Comparison of ENCODE assay signal across 8 cellular contexts in the genomic region with DNA sequence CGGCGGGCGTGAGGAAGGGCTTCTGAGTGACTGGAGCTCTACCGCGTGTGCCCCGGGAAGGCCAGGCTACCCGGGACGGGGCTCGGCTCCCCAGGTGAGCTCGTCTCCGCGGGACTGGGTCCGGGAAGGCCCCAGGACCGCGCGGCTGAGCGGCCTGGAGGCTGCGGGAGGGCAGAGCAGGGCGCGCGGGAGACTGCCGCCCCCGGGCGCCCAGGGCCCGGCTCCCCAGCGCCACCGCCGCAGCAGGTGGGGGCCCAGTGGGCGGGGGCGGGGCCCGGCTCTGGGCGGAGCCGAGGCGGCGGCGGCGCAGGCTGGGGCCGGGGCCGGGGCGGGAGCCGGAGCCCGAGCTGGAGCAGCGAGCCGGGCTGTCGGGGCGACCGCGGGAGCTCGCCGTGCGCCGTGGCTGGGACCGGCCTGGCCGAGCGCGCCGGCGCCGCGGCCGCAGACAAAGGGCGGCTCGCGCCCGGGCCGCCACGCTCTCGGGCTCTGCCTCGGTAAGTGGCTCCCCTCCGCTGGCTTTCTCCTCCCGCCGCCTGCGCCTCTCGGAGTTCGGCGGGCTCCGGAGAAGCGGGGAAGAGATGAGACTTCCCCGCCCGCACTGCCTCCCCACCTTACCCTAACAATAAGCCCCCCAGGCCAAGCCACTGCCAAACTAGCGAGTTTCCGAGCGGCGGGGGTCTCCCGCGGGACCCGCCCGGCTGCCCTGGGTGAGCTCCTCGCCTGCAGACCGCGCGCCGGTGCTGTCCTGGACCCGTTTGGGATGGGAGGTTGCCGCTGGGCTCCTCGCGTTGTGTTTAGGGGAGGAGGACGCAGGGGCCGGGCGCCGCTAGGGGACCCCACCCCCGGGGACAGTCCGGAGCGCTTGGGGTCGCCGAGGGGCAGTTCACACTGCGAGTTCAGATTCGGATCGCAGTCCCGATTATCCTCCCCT. TPM values are rescaled to one million over a fixed set of nuclear protein-coding genes. Genes with fewer than 3 reads are reported as not detected.
DNase-seq lines count a peak whose midpoint lies in the region; ATAC-seq and TF ChIP-seq lines count a peak whose summit lies in the region.

A gene (plus strand): TSS at position 338 of the 931 bp plus-strand sequence. CDS start 103,872 bp downstream, outside the sequence.

- peaks cover 61% of the 10 kb centered on the region for H3K27me3 Mint-ChIP-seq in activated CD4-positive, alpha-beta T cell treated with anti-CD3 and anti-CD28 coated beads, Interleukin-2, amount 10 ng/mL, durations not matched to agents 7 days and 5 days

- peaks cover 3% of the 10 kb centered on the region; the same call in 1 of the 2 replicates for H3K36me3 ChIP-seq in WERI-Rb-1
- no peaks in the 10 kb centered on the region for H3K36me3 ChIP-seq in esophagus muscularis mucosa
- no peaks in the 10 kb centered on the region for H3K36me3 ChIP-seq in mucosa of descending colon (ENCODE audit: low read depth)

- peak within 1 kb of the TSS; percentile 33 for H3K4me3 Mint-ChIP-seq in activated CD4-positive, alpha-beta T cell treated with anti-CD3 and anti-CD28 coated beads, Interleukin-2, amount 10 ng/mL, durations not matched to agents 7 days and 5 days

- CTCF ChIA-PET in activated CD4-positive, alpha-beta T cell treated with anti-CD3 and anti-CD28 coated beads, Interleukin-2, amount 10 ng/mL, durations not matched to agents 7 days and 5 days (lab: Charles Lee): no interaction called here

- POLR2A ChIA-PET in activated CD4-positive, alpha-beta T cell treated with anti-CD3 and anti-CD28 coated beads, Interleukin-2, amount 10 ng/mL, durations not matched to agents 7 days and 5 days (lab: Charles Lee): no interaction called here

- no peak for TF ChIP-seq EP300 in esophagus muscularis mucosa (IDR thresholded peaks at IDR 0.05)

- H3K36me3 Mint-ChIP-seq in activated CD4-positive, alpha-beta T cell treated with anti-CD3 and anti-CD28 coated beads, Interleukin-2, amount 10 ng/mL, durations not matched to agents 7 days and 5 days (ENCODE audit: low read depth): no peaks in the 10 kb centered on the region

- peaks cover 2% of the 10 kb centered on the region for H3K9me3 Mint-ChIP-seq in activated CD4-positive, alpha-beta T cell treated with anti-CD3 and anti-CD28 coated beads, Interleukin-2, amount 10 ng/mL, durations not matched to agents 7 days and 5 days

- H3K27ac ChIP-seq in WERI-Rb-1: peak within 1 kb of the TSS; percentile 82
- peak within 1 kb of the TSS; percentile 80 to 87 (median 84) for H3K27ac ChIP-seq in esophagus muscularis mucosa (replicated peaks in 1 of 4)

- no peak for TF ChIP-seq POLR2A in esophagus muscularis mucosa (IDR thresholded peaks at IDR 0.05; ENCODE audit: low read depth)

- H3K27me3 ChIP-seq in WERI-Rb-1 (ENCODE audit: insufficient read depth, low read depth, severe bottlenecking) (no peaks in the 10 kb centered on the region), esophagus muscularis mucosa (peaks cover 0 to 24% (median 0%) of the 10 kb centered on the region in 4 donors)

- H3K4me3 ChIP-seq in WERI-Rb-1 (ENCODE audit: low read depth, low read length) (peak within 1 kb of the TSS; percentile 86), esophagus muscularis mucosa (peak within 1 kb of the TSS; percentile 67 to 82 (median 74)), mucosa of descending colon (no peak within 1 kb of the TSS)

- 0 out of 2 replicates have a peak, but pooled peaks have one; percentile 15 for TF ChIP-seq CTCF in WERI-Rb-1 (IDR thresholded peaks at IDR 0.05; ENCODE audit: low read depth, low read length)
- TF ChIP-seq CTCF in esophagus muscularis mucosa (IDR thresholded peaks at IDR 0.05): no peak
- no peak for TF ChIP-seq CTCF in mucosa of descending colon (IDR thresholded peaks at IDR 0.05)

- 0% methylated on average over 2 of the region's 110 CpGs for WGBS in esophagus muscularis mucosa

- H3K9me3 ChIP-seq in WERI-Rb-1 (ENCODE audit: severe bottlenecking) (peaks cover 2% of the 10 kb centered on the region), esophagus muscularis mucosa (peaks cover 0 to 14% (median 10%) of the 10 kb centered on the region in 4 donors), mucosa of descending colon (no peaks in the 10 kb centered on the region)

- peaks cover 4% of the 10 kb centered on the region for H3K4me1 Mint-ChIP-seq in activated CD4-positive, alpha-beta T cell treated with anti-CD3 and anti-CD28 coated beads, Interleukin-2, amount 10 ng/mL, durations not matched to agents 7 days and 5 days

- no peak for DNase-seq in activated CD4-positive, alpha-beta T cell treated with anti-CD3 and anti-CD28 coated beads, Interleukin-2, amount 10 ng/mL, durations not matched to agents 7 days and 5 days
- DNase-seq in activated CD4-positive, alpha-beta T cell treated with anti-CD3 and anti-CD28 coated beads, Interleukin-2, amount 50 U/mL, for 4 hours: no peak
- peak; percentile 71 for DNase-seq in WERI-Rb-1
- DNase-seq in esophagus muscularis mucosa (ENCODE audit: extremely low spot score): no peak
- DNase-seq in mucosa of descending colon: peak; percentile 37 to 63 (median 55)
- DNase-seq in ureter (ENCODE audit: low spot score): peak; percentile 51

- no peak within 1 kb of the TSS for H3K27ac Mint-ChIP-seq in activated CD4-positive, alpha-beta T cell treated with anti-CD3 and anti-CD28 coated beads, Interleukin-2, amount 10 ng/mL, durations not matched to agents 7 days and 5 days

- peak; percentile 53 for ATAC-seq in HG03159 (IDR thresholded peaks at IDR 0.05; ENCODE audit: unreplicated experiment)
- peak; percentile 83 for ATAC-seq in mucosa of descending colon
- ATAC-seq in GM21737 (IDR thresholded peaks at IDR 0.05; ENCODE audit: unreplicated experiment): no peak

- intact Hi-C loops in esophagus muscularis mucosa (cut with DNase I) (loop anchor here (5.0 kb wide), 2 partner anchors 102 to 222 kb away; no protein-coding TSS in a partner anchor), mucosa of descending colon (cut with DNase I, micrococcal nuclease) (no loop called here)

- H3K4me1 ChIP-seq in esophagus muscularis mucosa: peaks cover 9 to 36% (median 31%) of the 10 kb centered on the region in 4 donors
- H3K4me1 ChIP-seq in mucosa of descending colon (ENCODE audit: low read depth): peaks cover 12% of the 10 kb centered on the region

RNA-seq across cellular contexts. Expression of the gene that starts here (rescaled TPM):
- total RNA-seq in activated CD4-positive, alpha-beta T cell treated with anti-CD3 and anti-CD28 coated beads, Interleukin-2, amount 10 ng/mL, durations not matched to agents 7 days and 5 days: not detected
- total RNA-seq in esophagus muscularis mucosa (10 to 100 TPM in 2 of 4 donors, 1 to 10 TPM in 2; 6.2 to 14.5 (median 9.6) TPM), mucosa of descending colon (1 to 10 TPM in 1 of 3 donors, under 1 TPM in 2; 0.41 to 9.9 (median 0.43) TPM), ureter (14.3 TPM)

Comparison
In these comparisons a context has a peak if more than half of its experiments do, and no peak if none do; other contexts are left out.
1. DNase-seq: peak in WERI-Rb-1 (single experiment), mucosa of descending colon (3 of 3) and ureter (single experiment); none in activated CD4-positive, alpha-beta T cell treated with anti-CD3 and anti-CD28 coated beads, Interleukin-2, amount 10 ng/mL, durations not matched to agents 7 days and 5 days (single experiment), activated CD4-positive, alpha-beta T cell treated with anti-CD3 and anti-CD28 coated beads, Interleukin-2, amount 50 U/mL, for 4 hours (0 of 2) and esophagus muscularis mucosa (single experiment).